In genomic region chr5:115542651-115543364, GRCh38 we compare ENCODE assay signal across 8 cellular contexts. TPM values are rescaled to one million over a fixed set of nuclear protein-coding genes. Genes with fewer than 3 reads are reported as not detected.
DNase-seq lines count a peak whose midpoint lies in the region; ATAC-seq and TF ChIP-seq lines count a peak whose summit lies in the region.

No MANE protein-coding gene starts in this region.

- H4K20me1 ChIP-seq in neural progenitor cell (ENCODE audit: low read depth), result peaks cover 58% of the 10 kb centered on the region

- H3K4me1 ChIP-seq in CD8-positive, alpha-beta T cell (ENCODE audit: insufficient read depth, low read length), result peaks cover 54% of the 10 kb centered on the region
- peaks cover 4% of the 10 kb centered on the region for H3K4me1 ChIP-seq in ectodermal cell (ENCODE audit: control insufficient read depth, insufficient read depth, low read length)
- H3K4me1 ChIP-seq in neural progenitor cell, result peaks cover 34% of the 10 kb centered on the region

- no peaks in the 10 kb centered on the region for H3K9me3 ChIP-seq in CD8-positive, alpha-beta T cell (ENCODE audit: low read length)
- peaks cover 2% of the 10 kb centered on the region for H3K9me3 ChIP-seq in ectodermal cell (ENCODE audit: control insufficient read depth, low read length)
- no peaks in the 10 kb centered on the region for H3K9me3 ChIP-seq in neural progenitor cell (ENCODE audit: low read depth)

- no peaks in the 10 kb centered on the region for H3K36me3 ChIP-seq in CD8-positive, alpha-beta T cell (ENCODE audit: insufficient read depth, low read length)
- peaks cover 17% of the 10 kb centered on the region for H3K36me3 ChIP-seq in ectodermal cell (ENCODE audit: control insufficient read depth, insufficient read depth, low read length)
- peaks cover 6% of the 10 kb centered on the region for H3K36me3 ChIP-seq in neural progenitor cell

- H3K4me3 ChIP-seq in CD8-positive, alpha-beta T cell (ENCODE audit: low read depth, low read length), result peak overlapping the region; percentile 75
- H3K4me3 ChIP-seq in ectodermal cell (ENCODE audit: insufficient read depth, low read depth, low read length), result peak overlapping the region; percentile 93
- H3K4me3 ChIP-seq in neural progenitor cell, result peak overlapping the region; percentile 71

- H3K27me3 ChIP-seq in CD8-positive, alpha-beta T cell (ENCODE audit: insufficient read depth, low read length), result no peaks in the 10 kb centered on the region
- H3K27me3 ChIP-seq in ectodermal cell (ENCODE audit: control insufficient read depth, insufficient read depth, low read length, poor library complexity, severe bottlenecking) (no peaks in the 10 kb centered on the region), neural progenitor cell (no peaks in the 10 kb centered on the region)

- TF ChIP-seq CTCF in CD8-positive, alpha-beta T cell (IDR thresholded peaks at IDR 0.05), result no peak
- TF ChIP-seq CTCF in neural progenitor cell (IDR thresholded peaks at IDR 0.05), result no peak

- peak overlapping the region; percentile 93 for H3K9ac ChIP-seq in neural progenitor cell

- H3K9me3 Mint-ChIP-seq in CD8-positive, alpha-beta T cell, result peaks cover 7% of the 10 kb centered on the region
- peaks cover 8% of the 10 kb centered on the region for H3K9me3 Mint-ChIP-seq in neural progenitor cell

- H3K27ac Mint-ChIP-seq in CD8-positive, alpha-beta T cell, result peak overlapping the region; percentile 11
- H3K27ac Mint-ChIP-seq in neural progenitor cell, result peak overlapping the region; percentile 98

- ATAC-seq in CD8-positive, alpha-beta T cell, result no peak

- peaks cover 65% of the 10 kb centered on the region for H3K79me2 ChIP-seq in neural progenitor cell (ENCODE audit: low read depth)

- DNase-seq in CD8-positive, alpha-beta T cell, result no peak
- DNase-seq in NAMALWA (ENCODE audit: low spot score) (peak; percentile 35), neural progenitor cell (ENCODE audit: low spot score) (no peak), occipital lobe (lab: John Stamatoyannopoulos, UW) (no peak), COLO668 (lab: John Stamatoyannopoulos, UW; ENCODE audit: unreplicated experiment) (no peak)
- no peak for DNase-seq in stimulated activated CD4-positive, alpha-beta T cell treated with anti-CD3 and anti-CD28 coated beads, Interleukin-4, amount 100 ng/mL, for 24 hours
- no peak for DNase-seq in stimulated activated CD4-positive, alpha-beta T cell treated with anti-CD3 and anti-CD28 coated beads, Interleukin-4, amount 100 ng/mL, for 1 hour

- peak overlapping the region; percentile 95 for H3K4me3 Mint-ChIP-seq in CD8-positive, alpha-beta T cell
- peak overlapping the region; percentile 99 for H3K4me3 Mint-ChIP-seq in neural progenitor cell

- no peak overlapping the region for H2AFZ ChIP-seq in neural progenitor cell (replicated peaks)

- H3K4me2 ChIP-seq in neural progenitor cell, result peak overlapping the region; percentile 96

- H3K4me1 Mint-ChIP-seq in CD8-positive, alpha-beta T cell (ENCODE audit: low read depth), result peaks cover 65% of the 10 kb centered on the region
- H3K4me1 Mint-ChIP-seq in neural progenitor cell, result peaks cover 34% of the 10 kb centered on the region

- POLR2A ChIA-PET in CD8-positive, alpha-beta T cell (lab: Charles Lee), result interaction anchor here (0.6 to 2.2 kb wide), 8 partner anchors 8 to 1816 kb away, joined by 3 to 12 read pairs (median 3); partner anchors contain the start of gene TICAM2

- H3F3A ChIP-seq in neural progenitor cell (ENCODE audit: low read depth), result peaks cover 21% of the 10 kb centered on the region

- no peak overlapping the region for H3K27ac ChIP-seq in CD8-positive, alpha-beta T cell (ENCODE audit: low read depth, low read length)
- H3K27ac ChIP-seq in ectodermal cell (ENCODE audit: insufficient read depth, low read depth, low read length, poor library complexity, severe bottlenecking) (no peak overlapping the region), neural progenitor cell (no peak overlapping the region)

- peaks cover 53% of the 10 kb centered on the region for H3K36me3 Mint-ChIP-seq in CD8-positive, alpha-beta T cell
- peaks cover 39% of the 10 kb centered on the region for H3K36me3 Mint-ChIP-seq in neural progenitor cell

- WGBS in ectodermal cell, 2 experiments, result 55 to 62% methylated on average over 10 of the region's 10 CpGs

- no peaks in the 10 kb centered on the region for H3K27me3 Mint-ChIP-seq in CD8-positive, alpha-beta T cell (ENCODE audit: low read depth)
- peaks cover 5% of the 10 kb centered on the region for H3K27me3 Mint-ChIP-seq in neural progenitor cell (ENCODE audit: insufficient read depth, low read depth)

- intact Hi-C loops in CD8-positive, alpha-beta T cell (cut with DNase I, micrococcal nuclease), result loop anchor here in 1 of 2 experiments (5.0 kb wide), 1 partner anchor 59 kb away; the partner anchor contains the start of gene TICAM2

- CTCF ChIA-PET in CD8-positive, alpha-beta T cell (lab: Charles Lee), result interaction anchor here (0.9 kb wide), 1 partner anchor 11 kb away, joined by 4 read pairs; no protein-coding TSS in a partner anchor

RNA-seq across cellular contexts. Expression of gene FEM1C, which starts 1.8 kb away (rescaled TPM):
- total RNA-seq in CD8-positive, alpha-beta T cell, result 10 to 100 TPM; 32.7 to 32.9 TPM
- 17.1 TPM for polyA plus RNA-seq in ectodermal cell (2013, experiment 1 of 4)
- polyA plus RNA-seq in ectodermal cell (2013, experiment 2 of 4), result 17.6 TPM
- 14.2 TPM for polyA plus RNA-seq in ectodermal cell (2013, experiment 3 of 4)
- 16.5 TPM for polyA plus RNA-seq in ectodermal cell (2013, experiment 4 of 4)
- total RNA-seq in neural progenitor cell (ENCODE audit: low replicate concordance) (20.2 and 28.7 TPM in 2 replicates), occipital lobe (73.3 TPM)

RNA-seq across cellular contexts. Expression of gene TICAM2, which starts 59.5 kb away (rescaled TPM):
- total RNA-seq in CD8-positive, alpha-beta T cell, result under 1 TPM; 0.27 to 0.36 TPM
- not detected for polyA plus RNA-seq in ectodermal cell (2013, experiment 1 of 4)
- polyA plus RNA-seq in ectodermal cell (2013, experiment 2 of 4), result 0.55 TPM
- 0.21 TPM for polyA plus RNA-seq in ectodermal cell (2013, experiment 3 of 4)
- polyA plus RNA-seq in ectodermal cell (2013, experiment 4 of 4), result 0.45 TPM
- 0.03 TPM in 1 of 2 replicates, not detected in the other for total RNA-seq in neural progenitor cell (ENCODE audit: low replicate concordance)
- 0.94 TPM for total RNA-seq in occipital lobe
